ENCODE assay signal across 8 cellular contexts in the genomic region with DNA sequence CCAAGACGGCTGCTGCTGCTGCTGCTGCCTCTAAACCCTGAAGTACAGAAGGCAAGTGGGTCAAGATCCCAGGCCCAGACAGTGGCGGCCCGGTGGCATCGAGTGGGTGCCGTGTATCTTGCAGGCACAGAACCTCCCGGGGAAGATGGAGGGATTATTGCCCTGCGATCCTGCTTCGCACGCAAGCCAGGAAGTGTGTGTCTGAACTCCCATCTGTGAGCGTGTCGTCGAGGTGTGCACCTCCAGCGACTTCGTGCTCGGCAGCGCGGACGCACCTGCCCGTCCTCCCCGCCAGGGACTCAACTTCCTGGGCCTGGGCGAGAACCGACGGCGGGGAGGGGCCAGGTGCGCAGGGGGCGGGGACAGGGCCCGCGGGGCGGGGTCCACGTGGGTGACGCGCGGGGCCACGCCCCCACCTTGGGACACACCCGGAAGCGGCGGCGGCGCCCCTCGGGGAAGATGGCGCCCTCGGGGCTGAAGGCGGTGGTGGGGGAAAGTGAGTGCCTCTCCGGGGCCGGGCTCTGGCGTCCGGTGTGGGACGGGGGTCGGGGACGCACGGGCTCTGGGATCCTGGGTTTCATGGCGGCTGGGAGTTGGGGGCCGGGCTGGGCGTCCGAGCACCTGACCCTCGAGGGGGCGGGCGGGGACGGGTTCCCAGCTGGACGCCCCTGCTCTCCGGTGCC. TPM values are rescaled to one million over a fixed set of nuclear protein-coding genes. Genes with fewer than 3 reads are reported as not detected.
DNase-seq lines count a peak whose midpoint lies in the region; ATAC-seq, FAIRE-seq and TF ChIP-seq lines count a peak whose summit lies in the region.

Gene STXBP2 (plus strand): TSS at position 420 of the 683 bp plus-strand sequence. CDS start 40 bp downstream, at position 460.

- H3K27ac ChIP-seq in PC-3 (ENCODE audit: low read length): peak within 1 kb of the TSS; percentile 28
- H3K27ac ChIP-seq in ovary: no peak within 1 kb of the TSS
- peak within 1 kb of the TSS; percentile 93 to 97 (median 94) for H3K27ac ChIP-seq in upper lobe of left lung

- peaks cover 8% of the 10 kb centered on the region for H3K36me3 Mint-ChIP-seq in activated T-helper 1 cell treated with anti-CD3 and anti-CD28 coated beads, Interleukin-12 subunit alpha, Interleukin-12 subunit beta, Interleukin-2, Interleukin-4 antibody, amounts not matched to agents 30 ng/mL and 10 ng/mL and 1 ng/mL, durations not matched to agents 14 hours and 24 hours and 36 hours (ENCODE audit: low read depth)

- H3K4me3 ChIP-seq in PC-3 (ENCODE audit: low read length) (peak within 1 kb of the TSS; percentile 88), ovary (peak within 1 kb of the TSS; percentile 40), upper lobe of left lung (peak within 1 kb of the TSS; percentile 55 to 90 (median 76))

- WGBS in ovary, 3 donors: 5 to 13% (median 8%) methylated on average over 25 to 61 of the region's 61 CpGs
- WGBS in upper lobe of left lung, 2 donors: 3 to 13% methylated on average over 28 to 31 of the region's 61 CpGs

- peak; percentile 66 for ATAC-seq in GM18868 (IDR thresholded peaks at IDR 0.05; ENCODE audit: unreplicated experiment)
- peak; percentile 89 for ATAC-seq in PC-3
- peak; percentile 92 to 93 for ATAC-seq in upper lobe of left lung (ENCODE audit: low FRiP score in 2 of 2)

- H3K4me1 ChIP-seq in PC-3 (ENCODE audit: insufficient read depth, low read length): peaks cover 3% of the 10 kb centered on the region; the same call in 1 of the 2 replicates
- H3K4me1 ChIP-seq in ovary (ENCODE audit: insufficient read depth): no peaks in the 10 kb centered on the region
- H3K4me1 ChIP-seq in upper lobe of left lung: peaks cover 0 to 39% (median 13%) of the 10 kb centered on the region in 4 donors

- H3K4me1 Mint-ChIP-seq in activated T-helper 1 cell treated with anti-CD3 and anti-CD28 coated beads, Interleukin-12 subunit alpha, Interleukin-12 subunit beta, Interleukin-2, Interleukin-4 antibody, amounts not matched to agents 30 ng/mL and 10 ng/mL and 1 ng/mL, durations not matched to agents 14 hours and 24 hours and 36 hours (ENCODE audit: low read depth): peaks cover 35% of the 10 kb centered on the region

- no peaks in the 10 kb centered on the region for H4K20me1 ChIP-seq in PC-3 (ENCODE audit: low read length)

- DNase-seq in 8988T (peak; percentile 91), HK-2 (ENCODE audit: unreplicated experiment) (peak; percentile 89), PC-3 (peak; percentile 89), frontal cortex (ENCODE audit: low spot score in 2 of 2) (peak; percentile 68 to 70), ovary (peak in 2 of 5 donors; percentile 49 to 59), upper lobe of left lung (peak; percentile 90 to 98)
- peak; percentile 85 for DNase-seq in activated T-helper 1 cell treated with anti-CD3 and anti-CD28 coated beads, Interleukin-12 subunit alpha, Interleukin-12 subunit beta, Interleukin-2, Interleukin-4 antibody, amounts not matched to agents 30 ng/mL and 10 ng/mL and 1 ng/mL, durations not matched to agents 14 hours and 24 hours and 36 hours (ENCODE audit: low spot score)

- peak within 1 kb of the TSS; percentile 91 for H3K4me2 ChIP-seq in PC-3 (ENCODE audit: low read length)

- H3K9me2 ChIP-seq in PC-3 (replicated peaks; ENCODE audit: low read length): no peaks in the 10 kb centered on the region

- BruUV-seq in PC-3 (replicated peaks; lab: Mats Ljungman, UMichigan): no TSS peak

- FAIRE-seq in frontal cortex (lab: Jason Lieb, UNC): no peak

- H3K27me3 Mint-ChIP-seq in activated T-helper 1 cell treated with anti-CD3 and anti-CD28 coated beads, Interleukin-12 subunit alpha, Interleukin-12 subunit beta, Interleukin-2, Interleukin-4 antibody, amounts not matched to agents 30 ng/mL and 10 ng/mL and 1 ng/mL, durations not matched to agents 14 hours and 24 hours and 36 hours (ENCODE audit: insufficient read depth): no peaks in the 10 kb centered on the region

- H3K9me3 Mint-ChIP-seq in activated T-helper 1 cell treated with anti-CD3 and anti-CD28 coated beads, Interleukin-12 subunit alpha, Interleukin-12 subunit beta, Interleukin-2, Interleukin-4 antibody, amounts not matched to agents 30 ng/mL and 10 ng/mL and 1 ng/mL, durations not matched to agents 14 hours and 24 hours and 36 hours: no peaks in the 10 kb centered on the region

- CTCF ChIA-PET in PC-3 (lab: Charles Lee): interaction anchor here (1.0 to 1.4 kb wide), 2 partner anchors 44 to 69 kb away, joined by 5 to 6 read pairs; partner anchors contain the start of gene TRAPPC5

- no peaks in the 10 kb centered on the region for H3F3A ChIP-seq in PC-3 (ENCODE audit: low read length, unreplicated experiment)

- H3K27me3 ChIP-seq in PC-3 (ENCODE audit: low read length) (no peaks in the 10 kb centered on the region), ovary (no peaks in the 10 kb centered on the region), upper lobe of left lung (peaks cover 0 to 6% (median 0%) of the 10 kb centered on the region in 4 donors)

- peak within 1 kb of the TSS; percentile 85 for H3K4me3 Mint-ChIP-seq in activated T-helper 1 cell treated with anti-CD3 and anti-CD28 coated beads, Interleukin-12 subunit alpha, Interleukin-12 subunit beta, Interleukin-2, Interleukin-4 antibody, amounts not matched to agents 30 ng/mL and 10 ng/mL and 1 ng/mL, durations not matched to agents 14 hours and 24 hours and 36 hours

- H3K9me3 ChIP-seq in PC-3 (ENCODE audit: low read length) (no peaks in the 10 kb centered on the region), ovary (no peaks in the 10 kb centered on the region), upper lobe of left lung (no peaks in the 10 kb centered on the region)

- TF ChIP-seq EP300 in ovary (IDR thresholded peaks at IDR 0.05) (no peak), upper lobe of left lung (IDR thresholded peaks at IDR 0.05) (no peak)

- peaks cover 25% of the 10 kb centered on the region for H3K79me2 ChIP-seq in PC-3 (ENCODE audit: low read length)

- TF ChIP-seq CTCF in PC-3 (conservative IDR thresholded peaks at IDR 0.05; ENCODE audit: low read depth, low read length) (no peak), ovary (IDR thresholded peaks at IDR 0.05) (no peak), upper lobe of left lung (IDR thresholded peaks at IDR 0.05) (peak; percentile 34 to 69 (median 60))

- POLR2A ChIA-PET in PC-3 (lab: Charles Lee; ENCODE audit: unreplicated experiment): no interaction called here

- H3K9ac ChIP-seq in PC-3 (ENCODE audit: low read length): peak within 1 kb of the TSS; percentile 90

- intact Hi-C loops in PC-3 (cut with micrococcal nuclease): no loop called here
- intact Hi-C loops in activated T-helper 1 cell treated with anti-CD3 and anti-CD28 coated beads, Interleukin-12 subunit alpha, Interleukin-12 subunit beta, Interleukin-2, Interleukin-4 antibody, amounts not matched to agents 30 ng/mL and 10 ng/mL and 1 ng/mL, durations not matched to agents 14 hours and 24 hours and 36 hours (cut with micrococcal nuclease): loop anchor here (1.0 to 2.0 kb wide), 4 partner anchors 8 to 283 kb away; partner anchors contain the start of genes PET100, SNAPC2 and XAB2
- intact Hi-C loops in ovary (cut with DNase I): no loop called here

- H3K36me3 ChIP-seq in PC-3 (ENCODE audit: low read depth, low read length) (no peaks in the 10 kb centered on the region; the same call in 1 of the 2 replicates), ovary (no peaks in the 10 kb centered on the region), upper lobe of left lung (peaks cover 0 to 15% (median 10%) of the 10 kb centered on the region in 4 donors)

- peak within 1 kb of the TSS; percentile 58 for H2AFZ ChIP-seq in PC-3 (ENCODE audit: low read length)

- TF ChIP-seq POLR2A in ovary (IDR thresholded peaks at IDR 0.05) (no peak), upper lobe of left lung (IDR thresholded peaks at IDR 0.05) (peak in 3 of 4 donors; percentile 22 to 82 (median 47))

- peak within 1 kb of the TSS; percentile 77 for H3K27ac Mint-ChIP-seq in activated T-helper 1 cell treated with anti-CD3 and anti-CD28 coated beads, Interleukin-12 subunit alpha, Interleukin-12 subunit beta, Interleukin-2, Interleukin-4 antibody, amounts not matched to agents 30 ng/mL and 10 ng/mL and 1 ng/mL, durations not matched to agents 14 hours and 24 hours and 36 hours

RNA-seq across cellular contexts. Expression of gene STXBP2, which starts in this region (rescaled TPM):
- total RNA-seq in PC-3 (2014; rRNA removed) (133 and 149 TPM in 2 replicates), frontal cortex (2.4 TPM), ovary (10 to 100 TPM in 4 of 7 donors, 1 to 10 TPM in 3; 4.9 to 35.6 (median 11.4) TPM), upper lobe of left lung (100 to 1,000 TPM; 111 to 562 (median 249) TPM)
- total RNA-seq in activated T-helper 1 cell treated with anti-CD3 and anti-CD28 coated beads, Interleukin-12 subunit alpha, Interleukin-12 subunit beta, Interleukin-2, Interleukin-4 antibody, amounts not matched to agents 30 ng/mL and 10 ng/mL and 1 ng/mL, durations not matched to agents 14 hours and 24 hours and 36 hours: 101 and 102 TPM in 2 replicates
- 10 to 100 TPM in 1 of 2 donors, 1 to 10 TPM in 1; 8.2 to 25.0 TPM for polyA plus RNA-seq in ovary

Comparison
In these comparisons a context has a peak if more than half of its experiments do, and no peak if none do; other contexts are left out.
1. H3K27ac ChIP-seq: peak in PC-3 (single experiment) and upper lobe of left lung (4 of 4); none in ovary (0 of 2).
2. CTCF ChIP-seq: peak in upper lobe of left lung (6 of 6); none in PC-3 (single experiment) and ovary (0 of 3).
3. Peak in every context shown above with its lines, with median percentiles within 50 percentile points of each other: ATAC-seq and H3K4me3 ChIP-seq.